In the genomic region with DNA sequence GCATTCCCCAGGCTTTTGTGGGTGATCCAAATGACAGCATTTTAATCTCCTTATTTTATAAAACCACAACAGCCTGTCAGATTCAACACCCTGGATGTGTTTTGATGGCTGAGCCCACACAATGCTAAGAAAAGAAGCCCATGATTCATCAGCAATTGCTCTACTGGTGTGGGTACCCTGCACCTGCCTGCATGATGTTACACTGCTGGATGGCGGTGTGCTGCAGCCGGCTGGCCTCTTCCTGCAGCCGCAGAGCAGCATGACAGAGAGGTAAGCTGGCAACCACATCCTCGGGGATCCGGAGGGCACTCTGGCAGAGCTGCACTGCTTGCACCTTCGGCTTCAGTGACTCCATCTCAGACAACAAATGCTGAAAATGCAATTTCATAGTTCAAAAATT, we compare ENCODE assay signal across 8 cellular contexts.
DNase-seq lines count a peak whose midpoint lies in the region; ATAC-seq and TF ChIP-seq lines count a peak whose summit lies in the region.

No MANE protein-coding gene starts in this region.

- no peak for TF ChIP-seq CTCF in gastrocnemius medialis (IDR thresholded peaks at IDR 0.05 in 4 of 5, conservative IDR thresholded peaks at IDR 0.05 in 1 of 5)

- H3K4me3 ChIP-seq in gastrocnemius medialis (no peak overlapping the region), aorta (ENCODE audit: low read length in 2 of 2) (no peak overlapping the region)

- WGBS in aorta, 2 donors: 82 to 88% methylated on average over 6 of the region's 6 CpGs

- peaks cover 0 to 39% of the 10 kb centered on the region in 2 donors for H3K36me3 ChIP-seq in gastrocnemius medialis
- peaks cover 11 to 20% of the 10 kb centered on the region in 2 donors for H3K36me3 ChIP-seq in aorta (ENCODE audit: control insufficient read depth in 1 of 2, insufficient read depth in 2 of 2, low read length in 1 of 2)

- intact Hi-C loops in gastrocnemius medialis (cut with DNase I; ENCODE audit: low total_unique reads): no loop called here
- intact Hi-C loops in aorta (cut with DNase I): no loop called here

- TF ChIP-seq POLR2A in gastrocnemius medialis (IDR thresholded peaks at IDR 0.05): no peak

- no peaks in the 10 kb centered on the region for H3K27me3 ChIP-seq in gastrocnemius medialis
- H3K27me3 ChIP-seq in aorta (ENCODE audit: control insufficient read depth in 1 of 2, insufficient read depth in 2 of 2, low read length in 1 of 2): no peaks in the 10 kb centered on the region

- ATAC-seq in GM21390 (IDR thresholded peaks at IDR 0.05; ENCODE audit: unreplicated experiment) (peak; percentile 75), GM18519 (IDR thresholded peaks at IDR 0.05; ENCODE audit: low FRiP score, unreplicated experiment) (no peak), gastrocnemius medialis (no peak), aorta (ENCODE audit: low FRiP score) (no peak)

- no peaks in the 10 kb centered on the region for H3K9me3 ChIP-seq in gastrocnemius medialis
- H3K9me3 ChIP-seq in aorta (ENCODE audit: control insufficient read depth, low read length): no peaks in the 10 kb centered on the region

- DNase-seq in T-helper 1 cell (peak; percentile 14 to 86 (median 46)), gastrocnemius medialis (no peak), GM19238 (ENCODE audit: insufficient read length, low spot score) (no peak), aorta (no peak)
- peak; percentile 24 for DNase-seq in activated naive CD8-positive, alpha-beta T cell treated with anti-CD3 and anti-CD28 coated beads, Interleukin-2, amount 50 U/mL, for 16 hours (ENCODE audit: low read depth, low spot score)
- DNase-seq in stimulated activated CD8-positive, alpha-beta memory T cell treated with anti-CD3 and anti-CD28 coated beads, Interleukin-12 subunit alpha, Interleukin-12 subunit beta, amount 100 ng/mL, for 24 hours (ENCODE audit: extremely low read depth): peak; percentile 16

- in situ Hi-C loops in gastrocnemius medialis (cut with MboI; ENCODE audit: low sequenced_read_pairs in 4 of 4): no loop called here

- H3K27ac ChIP-seq in gastrocnemius medialis (no peak overlapping the region), aorta (ENCODE audit: low read depth in 1 of 2, low read length in 2 of 2) (no peak overlapping the region)

- H3K4me1 ChIP-seq in gastrocnemius medialis (no peaks in the 10 kb centered on the region), aorta (ENCODE audit: control insufficient read depth in 1 of 2, insufficient read depth in 2 of 2, low read length in 2 of 2) (no peaks in the 10 kb centered on the region)

Comparison
In these comparisons a context has a peak if more than half of its experiments do, and no peak if none do; other contexts are left out.
1. DNase-seq: peak in T-helper 1 cell (5 of 5), activated naive CD8-positive, alpha-beta T cell treated with anti-CD3 and anti-CD28 coated beads, Interleukin-2, amount 50 U/mL, for 16 hours (single experiment) and stimulated activated CD8-positive, alpha-beta memory T cell treated with anti-CD3 and anti-CD28 coated beads, Interleukin-12 subunit alpha, Interleukin-12 subunit beta, amount 100 ng/mL, for 24 hours (single experiment); none in gastrocnemius medialis (0 of 2), GM19238 (single experiment) and aorta (0 of 2).